ENCODE assay signal across 17 cellular contexts in genomic region chr3:112687621-112688020, GRCh38. TPM values are rescaled to one million over a fixed set of nuclear protein-coding genes. Genes with fewer than 3 reads are reported as not detected.
"Had no signal": no experiment of that assay in that cellular context is flagged by ENCODE, and none has a peak within 500 bp of the region (broad histone marks: within the 10 kb centered on the region; RNA-seq: fewer than 3 reads in every experiment).

No MANE protein-coding gene starts in this region.

- H3K9me3 ChIP-seq: adrenal gland, neutrophil, spleen had no signal

- H3K9me3 Mint-ChIP-seq: activated T-cell treated with anti-CD3 and anti-CD28 coated beads, Interleukin-2, amount 50 U/mL, for 72 hours; dendritic cell treated with granulocyte-macrophage colony-stimulating factor and Interleukin-4, amounts not matched to agents 40 ng/mL and 50 ng/mL, for 4 days; memory B cell; naive thymus-derived CD8-positive, alpha-beta T cell; stimulated activated naive B cell treated with anti-CD40 and anti-IgM and Interleukin-4, amounts not matched to agents 10 μg/mL and 1 μg/mL and 100 μg/mL, for 72 hours had no signal

- H3K27ac Mint-ChIP-seq: activated naive CD4-positive, alpha-beta T cell treated with anti-CD3 and anti-CD28 coated beads, Interleukin-2, amount 50 U/mL, for 72 hours; activated T-cell treated with anti-CD3 and anti-CD28 coated beads, Interleukin-2, amount 50 U/mL, for 72 hours; dendritic cell treated with granulocyte-macrophage colony-stimulating factor and Interleukin-4, amounts not matched to agents 40 ng/mL and 50 ng/mL, for 4 days; memory B cell; stimulated activated naive B cell treated with anti-CD40 and anti-IgM and Interleukin-4, amounts not matched to agents 10 μg/mL and 1 μg/mL and 100 μg/mL, for 72 hours; T-helper 1 cell treated with Interleukin-12 subunit alpha and Interleukin-12 subunit beta and Interleukin-4 antibody, amounts not matched to agents 30 μg/mL and 1 μg/mL, for 36 hours had no signal

- H3K4me1 ChIP-seq: adrenal gland had no signal

- H3K4me3 Mint-ChIP-seq: activated T-cell treated with anti-CD3 and anti-CD28 coated beads, Interleukin-2, amount 50 U/mL, for 72 hours; dendritic cell treated with granulocyte-macrophage colony-stimulating factor and Interleukin-4, amounts not matched to agents 40 ng/mL and 50 ng/mL, for 4 days; memory B cell; naive thymus-derived CD8-positive, alpha-beta T cell; stimulated activated naive B cell treated with anti-CD40 and anti-IgM and Interleukin-4, amounts not matched to agents 10 μg/mL and 1 μg/mL and 100 μg/mL, for 72 hours; T-helper 1 cell treated with Interleukin-12 subunit alpha and Interleukin-12 subunit beta and Interleukin-4 antibody, amounts not matched to agents 30 μg/mL and 1 μg/mL, for 36 hours had no signal

- H3K4me3 ChIP-seq: adrenal gland, spleen had no signal

- H3K36me3 ChIP-seq: adrenal gland, neutrophil, spleen had no signal

- H3K27me3 Mint-ChIP-seq: dendritic cell treated with granulocyte-macrophage colony-stimulating factor and Interleukin-4, amounts not matched to agents 40 ng/mL and 50 ng/mL, for 4 days; naive thymus-derived CD8-positive, alpha-beta T cell had no signal

- H3K36me3 Mint-ChIP-seq: memory B cell; naive thymus-derived CD8-positive, alpha-beta T cell had no signal

- H3K27ac ChIP-seq: adrenal gland, neutrophil, spleen had no signal

- DNase-seq: activated CD4-positive, alpha-beta T cell treated with anti-CD3 and anti-CD28 coated beads, Interleukin-2, amount 50 U/mL, for 4 hours; activated effector memory CD4-positive, alpha-beta T cell treated with anti-CD3 and anti-CD28 coated beads, Interleukin-2, amount 50 U/mL, for 16 hours; activated T-cell treated with anti-CD3 and anti-CD28 coated beads, Interleukin-2, amount 50 U/mL, for 72 hours; adrenal gland; effector CD8-positive, alpha-beta T cell; foreskin fibroblast; left ventricle myocardium superior; naive thymus-derived CD8-positive, alpha-beta T cell; spleen; stimulated activated naive B cell treated with anti-CD40 and anti-IgM and Interleukin-4, amounts not matched to agents 10 μg/mL and 1 μg/mL and 100 μg/mL, for 72 hours had no signal

- H3K27me3 ChIP-seq: adrenal gland, neutrophil, spleen had no signal

- ATAC-seq: activated naive CD4-positive, alpha-beta T cell treated with anti-CD3 and anti-CD28 coated beads, Interleukin-2, amount 50 U/mL, for 72 hours; activated T-cell treated with anti-CD3 and anti-CD28 coated beads, Interleukin-2, amount 50 U/mL, for 72 hours; left ventricle myocardium superior; naive thymus-derived CD8-positive, alpha-beta T cell; sciatic nerve; stimulated activated naive B cell treated with anti-CD40 and anti-IgM and Interleukin-4, amounts not matched to agents 10 μg/mL and 1 μg/mL and 100 μg/mL, for 72 hours had no signal

RNA-seq across cellular contexts. Expression of gene CCDC80, which starts 46.7 kb away (rescaled TPM):
- total RNA-seq: activated CD8-positive, alpha-beta memory T cell treated with anti-CD3 and anti-CD28 coated beads for 36 hours; activated T-cell treated with anti-CD3 and anti-CD28 coated beads, Interleukin-2, amount 50 U/mL, for 72 hours; naive thymus-derived CD8-positive, alpha-beta T cell had no signal
